Comparison of ENCODE assay signal across 1 cellular context in the genomic region with DNA sequence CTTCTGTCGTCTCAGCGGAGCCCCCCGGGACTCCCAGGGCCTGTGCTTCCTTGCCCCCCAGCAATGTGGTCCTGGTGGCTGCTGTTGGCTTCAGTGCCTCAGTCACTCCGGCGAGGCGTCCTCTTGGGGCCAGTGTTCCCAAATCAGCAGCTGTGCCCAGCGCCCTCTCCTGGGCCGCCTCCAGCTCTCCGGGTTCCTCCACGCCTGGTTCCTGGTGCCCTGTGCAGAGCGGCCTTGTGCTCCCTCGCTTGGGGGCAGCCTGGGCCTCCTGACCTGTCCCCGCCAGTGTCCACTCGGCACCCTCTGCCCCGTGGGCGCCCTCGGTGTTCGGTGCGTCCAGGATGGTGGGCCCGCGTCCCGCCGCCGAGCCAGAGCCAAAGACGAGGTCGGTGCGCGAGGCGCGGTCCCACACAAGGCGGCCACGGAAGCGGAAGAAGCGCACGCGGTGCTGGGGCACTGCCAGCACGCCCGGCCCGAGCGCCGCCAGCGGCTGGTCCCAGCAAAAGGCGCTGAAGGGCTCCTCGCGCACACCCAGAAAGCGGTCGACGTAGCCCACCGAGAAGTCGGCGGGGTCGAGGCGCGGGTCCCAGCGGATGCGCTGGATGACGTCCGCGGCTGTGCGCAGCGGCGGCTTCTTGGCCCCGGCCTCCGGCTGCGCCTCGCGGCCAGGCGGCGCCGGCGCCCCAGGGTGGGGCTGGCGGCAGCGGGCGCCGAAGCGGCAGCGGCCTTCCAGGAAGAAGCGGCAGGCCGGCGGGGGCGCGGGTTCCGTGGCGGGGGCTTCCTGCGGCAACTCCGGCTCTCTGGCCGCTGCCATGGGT.
TF ChIP-seq lines count a peak whose summit lies in the region.

No MANE protein-coding gene starts in this region.

TF ChIP-seq in A549, 52 proteins besides CTCF, POLR2A, EP300 and RAD21 (continued from another document):
- TF ChIP-seq, protein P1, sequence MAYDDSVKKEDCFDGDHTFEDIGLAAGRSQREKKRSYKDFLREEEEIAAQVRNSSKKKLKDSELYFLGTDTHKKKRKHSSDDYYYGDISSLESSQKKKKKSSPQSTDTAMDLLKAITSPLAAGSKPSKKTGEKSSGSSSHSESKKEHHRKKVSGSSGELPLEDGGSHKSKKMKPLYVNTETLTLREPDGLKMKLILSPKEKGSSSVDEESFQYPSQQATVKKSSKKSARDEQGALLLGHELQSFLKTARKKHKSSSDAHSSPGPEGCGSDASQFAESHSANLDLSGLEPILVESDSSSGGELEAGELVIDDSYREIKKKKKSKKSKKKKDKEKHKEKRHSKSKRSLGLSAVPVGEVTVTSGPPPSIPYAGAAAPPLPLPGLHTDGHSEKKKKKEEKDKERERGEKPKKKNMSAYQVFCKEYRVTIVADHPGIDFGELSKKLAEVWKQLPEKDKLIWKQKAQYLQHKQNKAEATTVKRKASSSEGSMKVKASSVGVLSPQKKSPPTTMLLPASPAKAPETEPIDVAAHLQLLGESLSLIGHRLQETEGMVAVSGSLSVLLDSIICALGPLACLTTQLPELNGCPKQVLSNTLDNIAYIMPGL (CRISPR knock-in tag; IDR thresholded peaks at IDR 0.05; ENCODE audit: borderline replicate concordance): peak; percentile 73; the same call in 1 of the 2 replicates
- no peak for TF ChIP-seq EHMT2 (IDR thresholded peaks at IDR 0.05; ENCODE audit: low read depth)
- TF ChIP-seq, protein P2, sequence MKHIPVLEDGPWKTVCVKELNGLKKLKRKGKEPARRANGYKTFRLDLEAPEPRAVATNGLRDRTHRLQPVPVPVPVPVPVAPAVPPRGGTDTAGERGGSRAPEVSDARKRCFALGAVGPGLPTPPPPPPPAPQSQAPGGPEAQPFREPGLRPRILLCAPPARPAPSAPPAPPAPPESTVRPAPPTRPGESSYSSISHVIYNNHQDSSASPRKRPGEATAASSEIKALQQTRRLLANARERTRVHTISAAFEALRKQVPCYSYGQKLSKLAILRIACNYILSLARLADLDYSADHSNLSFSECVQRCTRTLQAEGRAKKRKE (CRISPR knock-in tag; IDR thresholded peaks at IDR 0.05; ENCODE audit: low read depth): peak; percentile 37; the same call in 1 of the 2 replicates
- TF ChIP-seq ESRRA (IDR thresholded peaks at IDR 0.05; ENCODE audit: borderline replicate concordance, low read length): no peak
- TF ChIP-seq HOXA7 (CRISPR knock-in tag; IDR thresholded peaks at IDR 0.05): peak; percentile 87
- TF ChIP-seq, protein P3, sequence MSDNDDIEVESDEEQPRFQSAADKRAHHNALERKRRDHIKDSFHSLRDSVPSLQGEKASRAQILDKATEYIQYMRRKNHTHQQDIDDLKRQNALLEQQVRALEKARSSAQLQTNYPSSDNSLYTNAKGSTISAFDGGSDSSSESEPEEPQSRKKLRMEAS (IDR thresholded peaks at IDR 0.05): peak; percentile 93
- peak; percentile 65 for TF ChIP-seq RNF2 (IDR thresholded peaks at IDR 0.05; ENCODE audit: borderline replicate concordance, low read depth)
- TF ChIP-seq RARB (CRISPR knock-in tag; IDR thresholded peaks at IDR 0.05): peak; percentile 60
- no peak for TF ChIP-seq HEYL (CRISPR knock-in tag; IDR thresholded peaks at IDR 0.05)
- TF ChIP-seq FOSL2 (IDR thresholded peaks at IDR 0.05): no peak
- peak; percentile 13; the same call in 1 of the 2 replicates for TF ChIP-seq FOSL2 (CRISPR knock-in tag; IDR thresholded peaks at IDR 0.05)
- TF ChIP-seq HOXB13 (CRISPR knock-in tag; IDR thresholded peaks at IDR 0.05; ENCODE audit: low read depth): peak; percentile 61; the same call in 1 of the 2 replicates
- peak; percentile 50; the same call in 1 of the 2 replicates for TF ChIP-seq GATA3 (IDR thresholded peaks at IDR 0.05; ENCODE audit: borderline replicate concordance)
- TF ChIP-seq CHD2 (IDR thresholded peaks at IDR 0.05; ENCODE audit: low read length, partially characterized antibody): peak; percentile 15
- TF ChIP-seq, protein P4, sequence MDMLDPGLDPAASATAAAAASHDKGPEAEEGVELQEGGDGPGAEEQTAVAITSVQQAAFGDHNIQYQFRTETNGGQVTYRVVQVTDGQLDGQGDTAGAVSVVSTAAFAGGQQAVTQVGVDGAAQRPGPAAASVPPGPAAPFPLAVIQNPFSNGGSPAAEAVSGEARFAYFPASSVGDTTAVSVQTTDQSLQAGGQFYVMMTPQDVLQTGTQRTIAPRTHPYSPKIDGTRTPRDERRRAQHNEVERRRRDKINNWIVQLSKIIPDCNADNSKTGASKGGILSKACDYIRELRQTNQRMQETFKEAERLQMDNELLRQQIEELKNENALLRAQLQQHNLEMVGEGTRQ (IDR thresholded peaks at IDR 0.05): 0 out of 2 replicates have a peak, but pooled peaks have one; percentile 1
- TF ChIP-seq TP53 (CRISPR knock-in tag; IDR thresholded peaks at IDR 0.05): peak; percentile 44
- peak; percentile 58; the same call in 1 of the 2 replicates for TF ChIP-seq MYC (IDR thresholded peaks at IDR 0.05; ENCODE audit: borderline replicate concordance, low read length)
- TF ChIP-seq RCOR1 (IDR thresholded peaks at IDR 0.05; ENCODE audit: low read depth, low read length): no peak
- TF ChIP-seq, protein P5, sequence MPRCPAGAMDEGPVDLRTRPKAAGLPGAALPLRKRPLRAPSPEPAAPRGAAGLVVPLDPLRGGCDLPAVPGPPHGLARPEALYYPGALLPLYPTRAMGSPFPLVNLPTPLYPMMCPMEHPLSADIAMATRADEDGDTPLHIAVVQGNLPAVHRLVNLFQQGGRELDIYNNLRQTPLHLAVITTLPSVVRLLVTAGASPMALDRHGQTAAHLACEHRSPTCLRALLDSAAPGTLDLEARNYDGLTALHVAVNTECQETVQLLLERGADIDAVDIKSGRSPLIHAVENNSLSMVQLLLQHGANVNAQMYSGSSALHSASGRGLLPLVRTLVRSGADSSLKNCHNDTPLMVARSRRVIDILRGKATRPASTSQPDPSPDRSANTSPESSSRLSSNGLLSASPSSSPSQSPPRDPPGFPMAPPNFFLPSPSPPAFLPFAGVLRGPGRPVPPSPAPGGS (IDR thresholded peaks at IDR 0.05): peak; percentile 13; the same call in 1 of the 3 replicates
